In the genomic region with DNA sequence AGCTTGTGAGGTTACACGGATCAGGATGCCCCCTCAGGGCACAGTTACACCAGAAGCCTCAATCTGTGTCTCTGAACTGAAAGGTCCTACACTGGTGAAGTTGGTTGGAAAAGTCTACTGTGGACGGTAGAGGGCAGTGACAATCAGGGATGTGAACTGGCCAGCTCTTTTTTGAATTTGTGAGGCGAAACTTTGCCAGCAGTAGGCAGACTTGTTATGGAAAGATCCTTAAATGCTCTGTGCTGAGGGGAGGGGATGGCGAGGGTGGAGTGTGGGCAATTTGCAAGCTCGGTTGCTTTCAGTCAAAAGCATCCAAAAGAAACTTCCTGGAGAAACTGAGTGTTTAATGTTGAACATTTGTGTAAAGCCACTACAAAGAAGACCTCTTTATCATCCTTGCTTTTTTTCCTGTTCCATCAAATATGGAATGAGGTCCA, we compare ENCODE assay signal across 8 cellular contexts.
A peak's percentile ranks its signal among the peaks of the same experiment; 100 is the strongest.
DNase-seq lines count a peak whose midpoint lies in the region; ATAC-seq and TF ChIP-seq lines count a peak whose summit lies in the region.

No MANE protein-coding gene starts in this region.

- 0 to 1% methylated on average over 5 of the region's 5 CpGs for WGBS in aorta, 2 donors

- intact Hi-C loops in aorta (cut with DNase I): loop anchor here (2.0 to 5.0 kb wide), 7 partner anchors 110 to 405 kb away; a partner anchor contains a TSS

- no peaks in the 10 kb centered on the region for H3K27me3 ChIP-seq in aorta (ENCODE audit: control insufficient read depth in 1 of 2, insufficient read depth in 2 of 2, low read length in 1 of 2)

- peak; percentile 78 for TF ChIP-seq CTCF in LNCAP (IDR thresholded peaks at IDR 0.05)

- peaks cover 0 to 5% of the 10 kb centered on the region in 2 donors for H3K36me3 ChIP-seq in aorta (ENCODE audit: control insufficient read depth in 1 of 2, insufficient read depth in 2 of 2, low read length in 1 of 2)

- H3K27ac ChIP-seq in aorta (ENCODE audit: low read depth in 1 of 2, low read length in 2 of 2): no peak overlapping the region

- no peaks in the 10 kb centered on the region for H3K9me3 ChIP-seq in aorta (ENCODE audit: control insufficient read depth, low read length)

- H3K4me1 ChIP-seq in aorta (ENCODE audit: control insufficient read depth in 1 of 2, insufficient read depth in 2 of 2, low read length in 2 of 2): no peaks in the 10 kb centered on the region

- DNase-seq in NCI-H524 (lab: John Stamatoyannopoulos, UW) (peak; percentile 22 to 64), NCI-H524 treated with DMSO at 0.1 percent for 48 hours (lab: John Stamatoyannopoulos, UW) (no peak), epidermal melanocyte (ENCODE audit: insufficient read length, low spot score) (peak; percentile 87), medulla oblongata (ENCODE audit: extremely low spot score) (peak; percentile 92), aorta (peak in 1 of 2 donors; percentile 55)

- ATAC-seq in SK-N-SH treated with all-trans-retinoic acid at 6 μM for 48 hours (peak; percentile 98), aorta (ENCODE audit: low FRiP score) (peak; percentile 80), GM21619 (IDR thresholded peaks at IDR 0.05; ENCODE audit: unreplicated experiment) (no peak)

- H3K4me3 ChIP-seq in aorta (ENCODE audit: low read length in 2 of 2): no peak overlapping the region

TF ChIP-seq in SK-N-SH treated with all-trans-retinoic acid at 6 μM for 48 hours, 23 proteins besides CTCF, POLR2A, EP300 and RAD21:
- TF ChIP-seq TCF4 (CRISPR knock-in tag; IDR thresholded peaks at IDR 0.05; ENCODE audit: borderline replicate concordance): no peak
- TF ChIP-seq, protein P1, sequence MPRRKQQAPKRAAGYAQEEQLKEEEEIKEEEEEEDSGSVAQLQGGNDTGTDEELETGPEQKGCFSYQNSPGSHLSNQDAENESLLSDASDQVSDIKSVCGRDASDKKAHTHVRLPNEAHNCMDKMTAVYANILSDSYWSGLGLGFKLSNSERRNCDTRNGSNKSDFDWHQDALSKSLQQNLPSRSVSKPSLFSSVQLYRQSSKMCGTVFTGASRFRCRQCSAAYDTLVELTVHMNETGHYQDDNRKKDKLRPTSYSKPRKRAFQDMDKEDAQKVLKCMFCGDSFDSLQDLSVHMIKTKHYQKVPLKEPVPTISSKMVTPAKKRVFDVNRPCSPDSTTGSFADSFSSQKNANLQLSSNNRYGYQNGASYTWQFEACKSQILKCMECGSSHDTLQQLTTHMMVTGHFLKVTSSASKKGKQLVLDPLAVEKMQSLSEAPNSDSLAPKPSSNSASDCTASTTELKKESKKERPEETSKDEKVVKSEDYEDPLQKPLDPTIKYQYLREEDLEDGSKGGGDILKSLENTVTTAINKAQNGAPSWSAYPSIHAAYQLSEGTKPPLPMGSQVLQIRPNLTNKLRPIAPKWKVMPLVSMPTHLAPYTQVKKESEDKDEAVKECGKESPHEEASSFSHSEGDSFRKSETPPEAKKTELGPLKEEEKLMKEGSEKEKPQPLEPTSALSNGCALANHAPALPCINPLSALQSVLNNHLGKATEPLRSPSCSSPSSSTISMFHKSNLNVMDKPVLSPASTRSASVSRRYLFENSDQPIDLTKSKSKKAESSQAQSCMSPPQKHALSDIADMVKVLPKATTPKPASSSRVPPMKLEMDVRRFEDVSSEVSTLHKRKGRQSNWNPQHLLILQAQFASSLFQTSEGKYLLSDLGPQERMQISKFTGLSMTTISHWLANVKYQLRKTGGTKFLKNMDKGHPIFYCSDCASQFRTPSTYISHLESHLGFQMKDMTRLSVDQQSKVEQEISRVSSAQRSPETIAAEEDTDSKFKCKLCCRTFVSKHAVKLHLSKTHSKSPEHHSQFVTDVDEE (CRISPR knock-in tag; IDR thresholded peaks at IDR 0.05): no peak
- TF ChIP-seq GLIS3 (CRISPR knock-in tag; IDR thresholded peaks at IDR 0.05): no peak
- no peak for TF ChIP-seq OSR1 (CRISPR knock-in tag; IDR thresholded peaks at IDR 0.05)
- TF ChIP-seq ZFP30 (CRISPR knock-in tag; IDR thresholded peaks at IDR 0.05): no peak
- no peak for TF ChIP-seq ISL1 (CRISPR knock-in tag; IDR thresholded peaks at IDR 0.05)
- TF ChIP-seq ZNF8 (CRISPR knock-in tag; IDR thresholded peaks at IDR 0.05): no peak
- TF ChIP-seq PPARA (CRISPR knock-in tag; IDR thresholded peaks at IDR 0.05; ENCODE audit: borderline replicate concordance): no peak
- TF ChIP-seq, protein P2, sequence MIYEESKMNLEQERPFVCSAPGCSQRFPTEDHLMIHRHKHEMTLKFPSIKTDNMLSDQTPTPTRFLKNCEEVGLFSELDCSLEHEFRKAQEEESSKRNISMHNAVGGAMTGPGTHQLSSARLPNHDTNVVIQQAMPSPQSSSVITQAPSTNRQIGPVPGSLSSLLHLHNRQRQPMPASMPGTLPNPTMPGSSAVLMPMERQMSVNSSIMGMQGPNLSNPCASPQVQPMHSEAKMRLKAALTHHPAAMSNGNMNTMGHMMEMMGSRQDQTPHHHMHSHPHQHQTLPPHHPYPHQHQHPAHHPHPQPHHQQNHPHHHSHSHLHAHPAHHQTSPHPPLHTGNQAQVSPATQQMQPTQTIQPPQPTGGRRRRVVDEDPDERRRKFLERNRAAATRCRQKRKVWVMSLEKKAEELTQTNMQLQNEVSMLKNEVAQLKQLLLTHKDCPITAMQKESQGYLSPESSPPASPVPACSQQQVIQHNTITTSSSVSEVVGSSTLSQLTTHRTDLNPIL (CRISPR knock-in tag; IDR thresholded peaks at IDR 0.05; ENCODE audit: low read depth): no peak
- no peak for TF ChIP-seq ZFP3 (CRISPR knock-in tag; IDR thresholded peaks at IDR 0.05)
- TF ChIP-seq, protein P3, sequence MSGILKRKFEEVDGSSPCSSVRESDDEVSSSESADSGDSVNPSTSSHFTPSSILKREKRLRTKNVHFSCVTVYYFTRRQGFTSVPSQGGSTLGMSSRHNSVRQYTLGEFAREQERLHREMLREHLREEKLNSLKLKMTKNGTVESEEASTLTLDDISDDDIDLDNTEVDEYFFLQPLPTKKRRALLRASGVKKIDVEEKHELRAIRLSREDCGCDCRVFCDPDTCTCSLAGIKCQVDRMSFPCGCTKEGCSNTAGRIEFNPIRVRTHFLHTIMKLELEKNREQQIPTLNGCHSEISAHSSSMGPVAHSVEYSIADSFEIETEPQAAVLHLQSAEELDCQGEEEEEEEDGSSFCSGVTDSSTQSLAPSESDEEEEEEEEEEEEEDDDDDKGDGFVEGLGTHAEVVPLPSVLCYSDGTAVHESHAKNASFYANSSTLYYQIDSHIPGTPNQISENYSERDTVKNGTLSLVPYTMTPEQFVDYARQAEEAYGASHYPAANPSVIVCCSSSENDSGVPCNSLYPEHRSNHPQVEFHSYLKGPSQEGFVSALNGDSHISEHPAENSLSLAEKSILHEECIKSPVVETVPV (CRISPR knock-in tag; IDR thresholded peaks at IDR 0.05): no peak
- TF ChIP-seq, protein P4, sequence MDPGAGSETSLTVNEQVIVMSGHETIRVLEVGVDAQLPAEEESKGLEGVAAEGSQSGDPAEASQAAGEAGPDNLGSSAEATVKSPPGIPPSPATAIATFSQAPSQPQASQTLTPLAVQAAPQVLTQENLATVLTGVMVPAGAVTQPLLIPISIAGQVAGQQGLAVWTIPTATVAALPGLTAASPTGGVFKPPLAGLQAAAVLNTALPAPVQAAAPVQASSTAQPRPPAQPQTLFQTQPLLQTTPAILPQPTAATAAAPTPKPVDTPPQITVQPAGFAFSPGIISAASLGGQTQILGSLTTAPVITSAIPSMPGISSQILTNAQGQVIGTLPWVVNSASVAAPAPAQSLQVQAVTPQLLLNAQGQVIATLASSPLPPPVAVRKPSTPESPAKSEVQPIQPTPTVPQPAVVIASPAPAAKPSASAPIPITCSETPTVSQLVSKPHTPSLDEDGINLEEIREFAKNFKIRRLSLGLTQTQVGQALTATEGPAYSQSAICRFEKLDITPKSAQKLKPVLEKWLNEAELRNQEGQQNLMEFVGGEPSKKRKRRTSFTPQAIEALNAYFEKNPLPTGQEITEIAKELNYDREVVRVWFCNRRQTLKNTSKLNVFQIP (CRISPR knock-in tag; IDR thresholded peaks at IDR 0.05; ENCODE audit: borderline replicate concordance, low read depth): no peak
